Comparison of ENCODE assay signal across 8 cellular contexts in the genomic region with DNA sequence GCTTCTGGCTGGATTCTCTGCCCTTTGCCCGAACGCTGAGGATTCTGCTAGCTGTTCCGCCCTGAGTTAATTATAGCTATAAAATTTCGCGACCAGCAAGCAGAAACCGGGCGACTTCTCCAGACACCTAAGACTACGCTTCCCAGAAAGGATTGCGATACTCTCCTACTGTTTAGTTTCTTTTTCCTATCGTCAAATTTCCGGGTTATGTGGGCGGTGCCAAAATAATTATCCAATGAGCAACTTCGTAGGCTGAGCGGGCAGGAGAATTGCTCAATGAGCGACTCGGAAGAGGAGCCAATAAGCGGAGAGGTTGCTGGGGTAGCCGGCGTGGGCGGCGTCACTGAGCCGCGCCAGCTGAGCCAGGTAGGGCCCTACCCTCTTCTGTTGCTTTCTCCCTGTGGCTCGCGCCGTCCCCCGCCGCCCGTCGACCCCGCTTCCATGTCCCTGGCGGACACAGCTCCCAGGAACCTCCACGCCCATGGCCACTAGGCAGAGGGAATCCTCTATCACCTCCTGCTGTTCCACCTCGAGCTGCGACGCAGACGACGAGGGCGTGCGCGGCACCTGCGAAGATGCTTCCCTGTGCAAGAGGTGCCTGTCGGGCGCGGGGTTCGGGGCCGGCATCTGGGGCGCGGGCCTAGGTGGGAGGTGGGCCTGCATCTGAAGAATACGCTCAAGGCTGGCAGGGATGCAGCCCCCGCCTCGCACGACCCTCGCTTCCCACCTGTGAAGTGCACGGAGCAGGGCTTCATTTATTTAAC. TPM values are rescaled to one million over a fixed set of nuclear protein-coding genes. Genes with fewer than 3 reads are reported as not detected.
A peak's percentile ranks its signal among the peaks of the same experiment; 100 is the strongest.
DNase-seq lines count a peak whose midpoint lies in the region; ATAC-seq, FAIRE-seq and TF ChIP-seq lines count a peak whose summit lies in the region.

Gene LCMT1, plus strand, starts transcription at position 340 of the 764 bp plus-strand sequence. Its CDS starts 142 bp downstream, at position 482.

- H3K27me3 Mint-ChIP-seq in activated T-cell treated with anti-CD3 and anti-CD28 coated beads, Interleukin-2, amount 50 U/mL, for 72 hours (ENCODE audit: low read depth), result no peaks in the 10 kb centered on the region

- peak within 1 kb of the TSS; percentile 97 for H3K27ac Mint-ChIP-seq in activated T-cell treated with anti-CD3 and anti-CD28 coated beads, Interleukin-2, amount 50 U/mL, for 72 hours

- H3K4me1 Mint-ChIP-seq in activated T-cell treated with anti-CD3 and anti-CD28 coated beads, Interleukin-2, amount 50 U/mL, for 72 hours (ENCODE audit: low read depth), result peaks cover 67% of the 10 kb centered on the region

- peaks cover 4% of the 10 kb centered on the region; the same call in 1 of the 2 replicates for H3K36me3 ChIP-seq in KOPT-K1 (ENCODE audit: insufficient read depth, low read length)
- peaks cover 0 to 20% (median 15%) of the 10 kb centered on the region in 4 donors for H3K36me3 ChIP-seq in esophagus muscularis mucosa
- H3K36me3 ChIP-seq in muscle layer of duodenum (ENCODE audit: control insufficient read depth in 1 of 2, insufficient read depth in 2 of 2, low read length in 2 of 2), result peaks cover 0 to 4% of the 10 kb centered on the region in 2 donors

- H3K9me3 ChIP-seq in KOPT-K1 (ENCODE audit: insufficient read depth, low read length, poor library complexity, severe bottlenecking) (no peaks in the 10 kb centered on the region), esophagus muscularis mucosa (no peaks in the 10 kb centered on the region), muscle layer of duodenum (ENCODE audit: control insufficient read depth in 1 of 2, low read length in 2 of 2) (no peaks in the 10 kb centered on the region)

- TF ChIP-seq CTCF in esophagus muscularis mucosa (IDR thresholded peaks at IDR 0.05), result no peak

- peak within 1 kb of the TSS; percentile 92 to 99 for H3K4me3 Mint-ChIP-seq in activated T-cell treated with anti-CD3 and anti-CD28 coated beads, Interleukin-2, amount 50 U/mL, for 72 hours

- under 1% methylated on average over 47 of the region's 55 CpGs for WGBS in esophagus muscularis mucosa

- no peak for TF ChIP-seq EP300 in esophagus muscularis mucosa (IDR thresholded peaks at IDR 0.05)

- H3K4me3 ChIP-seq in esophagus muscularis mucosa (peak within 1 kb of the TSS; percentile 83 to 97 (median 91)), muscle layer of duodenum (ENCODE audit: low read depth in 1 of 2, low read length in 2 of 2) (peak within 1 kb of the TSS; percentile 74 to 75)

- H3K27me3 ChIP-seq in esophagus muscularis mucosa (no peaks in the 10 kb centered on the region), muscle layer of duodenum (ENCODE audit: low read depth, low read length) (no peaks in the 10 kb centered on the region)

- ATAC-seq in GM21786 (IDR thresholded peaks at IDR 0.05; ENCODE audit: unreplicated experiment), result peak; percentile 91
- peak; percentile 88 to 89 for ATAC-seq in activated T-cell treated with anti-CD3 and anti-CD28 coated beads, Interleukin-2, amount 50 U/mL, for 72 hours (replicated peaks in 1 of 2)

- H3K9me3 Mint-ChIP-seq in activated T-cell treated with anti-CD3 and anti-CD28 coated beads, Interleukin-2, amount 50 U/mL, for 72 hours, result no peaks in the 10 kb centered on the region

- peak within 1 kb of the TSS; percentile 62 for H3K27ac ChIP-seq in KOPT-K1 (ENCODE audit: low read depth, low read length, poor library complexity, severe bottlenecking)
- peak within 1 kb of the TSS; percentile 84 to 85 (median 84) for H3K27ac ChIP-seq in esophagus muscularis mucosa (replicated peaks in 1 of 4)
- H3K27ac ChIP-seq in muscle layer of duodenum (ENCODE audit: low read length), result peak within 1 kb of the TSS; percentile 80

- intact Hi-C loops in esophagus muscularis mucosa (cut with DNase I), result loop anchor here (10.0 kb wide), 1 partner anchor 143 kb away; the partner anchor contains the start of gene ZKSCAN2

- TF ChIP-seq POLR2A in esophagus muscularis mucosa (IDR thresholded peaks at IDR 0.05; ENCODE audit: low read depth), result no peak

- peaks cover 4 to 6% of the 10 kb centered on the region in 2 donors for H3K36me3 Mint-ChIP-seq in activated T-cell treated with anti-CD3 and anti-CD28 coated beads, Interleukin-2, amount 50 U/mL, for 72 hours (ENCODE audit: insufficient read depth in 2 of 2)

- peak; percentile 93 for DNase-seq in DMS79 (lab: John Stamatoyannopoulos, UW)
- DNase-seq in RCC 7860 (ENCODE audit: low spot score), result peak; percentile 96
- peak; percentile 91 to 93 for DNase-seq in activated T-cell treated with anti-CD3 and anti-CD28 coated beads, Interleukin-2, amount 50 U/mL, for 72 hours
- peak; percentile 98 for DNase-seq in esophagus muscularis mucosa (ENCODE audit: extremely low spot score)
- DNase-seq in stimulated activated CD8-positive, alpha-beta memory T cell treated with anti-CD3 and anti-CD28 coated beads, Interleukin-7, amount 100 ng/mL, for 4 hours (ENCODE audit: low read depth in 2 of 2), result peak; percentile 89 to 91

- H3K4me1 ChIP-seq in esophagus muscularis mucosa (peaks cover 33 to 62% (median 48%) of the 10 kb centered on the region in 4 donors), muscle layer of duodenum (ENCODE audit: control insufficient read depth in 1 of 2, insufficient read depth in 2 of 2, low read length in 2 of 2) (peaks cover 4 to 41% of the 10 kb centered on the region in 2 donors)

- FAIRE-seq in RCC 7860 (lab: Jason Lieb, UNC), result peak; percentile 92

RNA-seq across cellular contexts. Expression of gene LCMT1, which starts in this region (rescaled TPM):
- total RNA-seq in activated T-cell treated with anti-CD3 and anti-CD28 coated beads, Interleukin-2, amount 50 U/mL, for 72 hours, result 10 to 100 TPM; 43.7 to 50.1 TPM
- total RNA-seq in esophagus muscularis mucosa, result 10 to 100 TPM; 10.8 to 24.5 (median 18.0) TPM

Comparison
In these comparisons a context has a peak if more than half of its experiments do, and no peak if none do; other contexts are left out.
1. Peak in every context shown above with its lines: DNase-seq, ATAC-seq, H3K4me3 ChIP-seq and H3K27ac ChIP-seq.